Comparison of ENCODE assay signal across 8 cellular contexts in the genomic region with DNA sequence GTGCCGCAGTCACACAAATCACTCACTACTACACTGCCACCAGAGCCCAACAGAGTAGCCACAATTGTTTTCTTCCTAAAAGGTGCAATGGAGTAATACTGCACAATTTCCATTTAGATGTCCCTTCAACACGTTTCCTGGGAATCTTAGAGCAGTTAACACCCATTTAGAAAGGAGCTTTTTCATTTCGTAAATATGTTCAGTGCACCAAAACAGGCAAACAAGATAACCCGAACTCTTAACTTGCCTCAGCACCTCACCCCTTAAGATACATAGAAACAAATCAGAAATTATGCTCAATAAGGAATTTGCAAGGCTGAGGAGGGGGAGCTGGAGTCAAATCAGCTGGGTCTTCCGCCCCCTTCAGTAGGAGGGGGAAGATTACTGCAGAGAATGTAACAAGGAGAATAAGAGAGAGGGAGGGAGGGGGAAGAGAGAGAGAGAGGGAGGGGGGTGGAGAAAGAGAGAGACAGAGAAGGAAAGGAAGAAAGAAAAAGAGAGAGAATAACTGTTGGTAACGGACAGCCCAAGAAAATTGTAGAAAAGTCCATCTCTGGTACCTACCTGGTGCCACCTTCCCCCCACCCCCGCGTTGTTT.
DNase-seq lines count a peak whose midpoint lies in the region; ATAC-seq and TF ChIP-seq lines count a peak whose summit lies in the region.

No MANE protein-coding gene starts in this region.

- no peaks in the 10 kb centered on the region for H3K27me3 Mint-ChIP-seq in activated T-helper 2 cell treated with anti-CD3 and anti-CD28 coated beads, Interferon-gamma antibody, Interleukin-2, Interleukin-4, amounts not matched to agents 10 μg/mL and 5 μg/mL and 100 μg/mL, durations not matched to agents 14 hours and 24 hours and 36 hours (ENCODE audit: low read depth)

- TF ChIP-seq CTCF in spleen (IDR thresholded peaks at IDR 0.05 in 8 of 11, conservative IDR thresholded peaks at IDR 0.05 in 3 of 11) = no peak

- H3K27me3 ChIP-seq in iPS-18a (ENCODE audit: control insufficient read depth, insufficient read depth, low read length) (no peaks in the 10 kb centered on the region), spleen (replicated peaks in 1 of 7) (no peaks in the 10 kb centered on the region)

- peak overlapping the region; percentile 75 for H3K9ac ChIP-seq in iPS-18a (ENCODE audit: low read length)

- no peaks in the 10 kb centered on the region for H3K9me3 Mint-ChIP-seq in activated T-helper 2 cell treated with anti-CD3 and anti-CD28 coated beads, Interferon-gamma antibody, Interleukin-2, Interleukin-4, amounts not matched to agents 10 μg/mL and 5 μg/mL and 100 μg/mL, durations not matched to agents 14 hours and 24 hours and 36 hours

- H3K4me3 Mint-ChIP-seq in activated T-helper 2 cell treated with anti-CD3 and anti-CD28 coated beads, Interferon-gamma antibody, Interleukin-2, Interleukin-4, amounts not matched to agents 10 μg/mL and 5 μg/mL and 100 μg/mL, durations not matched to agents 14 hours and 24 hours and 36 hours (ENCODE audit: low read depth) = peak overlapping the region; percentile 89

- H3K36me3 Mint-ChIP-seq in activated T-helper 2 cell treated with anti-CD3 and anti-CD28 coated beads, Interferon-gamma antibody, Interleukin-2, Interleukin-4, amounts not matched to agents 10 μg/mL and 5 μg/mL and 100 μg/mL, durations not matched to agents 14 hours and 24 hours and 36 hours (ENCODE audit: low read depth) = no peaks in the 10 kb centered on the region

- H3K4me1 Mint-ChIP-seq in activated T-helper 2 cell treated with anti-CD3 and anti-CD28 coated beads, Interferon-gamma antibody, Interleukin-2, Interleukin-4, amounts not matched to agents 10 μg/mL and 5 μg/mL and 100 μg/mL, durations not matched to agents 14 hours and 24 hours and 36 hours (ENCODE audit: low read depth) = peaks cover 51% of the 10 kb centered on the region

- H3K27ac Mint-ChIP-seq in activated T-helper 2 cell treated with anti-CD3 and anti-CD28 coated beads, Interferon-gamma antibody, Interleukin-2, Interleukin-4, amounts not matched to agents 10 μg/mL and 5 μg/mL and 100 μg/mL, durations not matched to agents 14 hours and 24 hours and 36 hours = peak overlapping the region; percentile 92

- no peak for TF ChIP-seq POLR2A in spleen (IDR thresholded peaks at IDR 0.05)

- peak overlapping the region; percentile 89 for H3K4me3 ChIP-seq in iPS-18a (ENCODE audit: low read length)
- H3K4me3 ChIP-seq in spleen = peak overlapping the region; percentile 42 to 73 (median 55)

- 18 to 33% (median 25%) methylated on average over 8 of the region's 8 CpGs for WGBS in spleen, 5 donors

- H3K9me3 ChIP-seq in iPS-18a (ENCODE audit: control insufficient read depth, low read depth, low read length) (no peaks in the 10 kb centered on the region), spleen (no peaks in the 10 kb centered on the region)

- H3K4me1 ChIP-seq in iPS-18a (ENCODE audit: control insufficient read depth, low read depth, low read length) (peaks cover 33% of the 10 kb centered on the region), spleen (peaks cover 26 to 55% (median 40%) of the 10 kb centered on the region in 6 donors)

- peak; percentile 58 for DNase-seq in NCI-H82 (lab: John Stamatoyannopoulos, UW)
- DNase-seq in NCI-H82 treated with DMSO at 0.1 percent for 48 hours (lab: John Stamatoyannopoulos, UW; ENCODE audit: unreplicated experiment) = no peak
- DNase-seq in activated T-helper 2 cell treated with anti-CD3 and anti-CD28 coated beads, Interferon-gamma antibody, Interleukin-2, Interleukin-4, amounts not matched to agents 10 μg/mL and 5 μg/mL and 100 μg/mL, durations not matched to agents 14 hours and 24 hours and 36 hours (ENCODE audit: low spot score) = no peak
- no peak for DNase-seq in spleen
- no peak for DNase-seq in mesenteric fat pad (ENCODE audit: low spot score)
- no peak for DNase-seq in NCI-H1105 treated with DMSO at 0.1 percent for 48 hours (lab: John Stamatoyannopoulos, UW)

- intact Hi-C loops in activated T-helper 2 cell treated with anti-CD3 and anti-CD28 coated beads, Interferon-gamma antibody, Interleukin-2, Interleukin-4, amounts not matched to agents 10 μg/mL and 5 μg/mL and 100 μg/mL, durations not matched to agents 14 hours and 24 hours and 36 hours (cut with micrococcal nuclease) = loop anchor here (1.0 to 2.0 kb wide), 5 partner anchors 16 to 337 kb away; no protein-coding TSS in a partner anchor
- intact Hi-C loops in spleen (cut with DNase I; ENCODE audit: low total_unique reads) = loop anchor here (10.0 kb wide), 1 partner anchor 340 kb away; no protein-coding TSS in a partner anchor

- ATAC-seq in HG02884 (IDR thresholded peaks at IDR 0.05; ENCODE audit: unreplicated experiment) = no peak

- H3K27ac ChIP-seq in iPS-18a (ENCODE audit: low read length) (no peak overlapping the region), spleen (peak overlapping the region; percentile 87 to 96 (median 92))

- H3K36me3 ChIP-seq in iPS-18a (ENCODE audit: control insufficient read depth, low read depth, low read length) (no peaks in the 10 kb centered on the region), spleen (no peaks in the 10 kb centered on the region)
